Comparison of ENCODE assay signal across 14 cellular contexts in the genomic region with DNA sequence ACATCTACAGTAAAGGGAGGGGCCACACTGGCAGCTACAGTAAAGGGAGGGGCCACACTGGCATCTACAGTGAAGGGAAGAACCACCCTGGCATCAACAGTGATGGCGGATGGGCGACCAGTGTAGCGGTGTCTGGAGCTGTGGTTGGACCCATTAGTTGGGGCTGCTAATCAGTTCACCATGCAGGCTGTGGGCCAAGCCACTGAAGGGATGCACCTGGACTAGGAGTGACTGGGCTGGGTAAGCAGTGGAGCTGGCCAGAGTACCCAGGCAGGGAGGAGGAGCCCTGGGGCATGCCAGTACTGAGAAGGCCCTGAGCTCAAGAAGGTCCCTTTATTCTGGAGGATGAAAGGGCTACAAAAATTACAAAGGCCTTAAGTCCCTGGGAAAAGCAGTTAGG. TPM values are rescaled to one million over a fixed set of nuclear protein-coding genes. Genes with fewer than 3 reads are reported as not detected.
DNase-seq lines count a peak whose midpoint lies in the region; ATAC-seq and TF ChIP-seq lines count a peak whose summit lies in the region.
"Not testable (repeated sequence)": the region's sequence is repeated elsewhere in the genome, so short reads cannot be mapped to it uniquely, and the experiment has no call there.
"Had no signal": no experiment of that assay in that cellular context is flagged by ENCODE, and none has a peak within 500 bp of the region (broad histone marks: within the 10 kb centered on the region; RNA-seq: fewer than 3 reads in every experiment).

No MANE protein-coding gene starts in this region.

- intact Hi-C loops in Panc1 (cut with micrococcal nuclease; ENCODE audit: unreplicated experiment); dendritic cell treated with granulocyte-macrophage colony-stimulating factor and Interleukin-4, amounts not matched to agents 40 ng/mL and 50 ng/mL, for 4 days (cut with micrococcal nuclease); naive thymus-derived CD4-positive, alpha-beta T cell (cut with micrococcal nuclease); spleen (cut with DNase I; ENCODE audit: low total_unique reads): not testable (repeated sequence)

- H3K36me3 ChIP-seq in Panc1 (ENCODE audit: control insufficient read depth, insufficient read depth, low read length): not testable (repeated sequence)
- H3K36me3 ChIP-seq in WERI-Rb-1 (peaks cover 24% of the 10 kb centered on the region), spleen (peaks cover 0 to 69% (median 19%) of the 10 kb centered on the region in 6 donors)
- H3K36me3 ChIP-seq in naive thymus-derived CD4-positive, alpha-beta T cell (ENCODE audit: control insufficient read depth in 2 of 3, insufficient read depth in 3 of 3, low read length in 3 of 3): peaks cover 0 to 25% (median 6%) of the 10 kb centered on the region in 3 experiments

- not testable (repeated sequence) for H3K27me3 ChIP-seq in Panc1 (ENCODE audit: control insufficient read depth, insufficient read depth, low read length); WERI-Rb-1 (ENCODE audit: insufficient read depth, low read depth, severe bottlenecking); naive thymus-derived CD4-positive, alpha-beta T cell (ENCODE audit: control insufficient read depth in 2 of 2, insufficient read depth in 2 of 2, low read length in 2 of 2); spleen (replicated peaks in 1 of 7)

- H3K9me3 ChIP-seq in Panc1 (ENCODE audit: control insufficient read depth, insufficient read depth, low read depth, low read length); WERI-Rb-1 (ENCODE audit: severe bottlenecking); naive thymus-derived CD4-positive, alpha-beta T cell (ENCODE audit: control insufficient read depth in 2 of 3, low read length in 3 of 3); spleen: not testable (repeated sequence)

- not testable (repeated sequence) for TF ChIP-seq POLR2A in spleen (IDR thresholded peaks at IDR 0.05)

- H3K27ac Mint-ChIP-seq in dendritic cell treated with granulocyte-macrophage colony-stimulating factor and Interleukin-4, amounts not matched to agents 40 ng/mL and 50 ng/mL, for 4 days: peak overlapping the region; percentile 50
- peak overlapping the region; percentile 48 for H3K27ac Mint-ChIP-seq in glutamatergic neuron (ENCODE audit: unreplicated experiment)
- H3K27ac Mint-ChIP-seq in naive thymus-derived CD4-positive, alpha-beta T cell: peak overlapping the region in 2 of 9 donors; percentile 59 to 65

- in situ Hi-C loops in Panc1 (cut with HindIII; ENCODE audit: low pct_unique_long_range_greater_than_20kb, low sequenced_read_pairs): not testable (repeated sequence)

- not testable (repeated sequence) for H3K4me3 Mint-ChIP-seq in dendritic cell treated with granulocyte-macrophage colony-stimulating factor and Interleukin-4, amounts not matched to agents 40 ng/mL and 50 ng/mL, for 4 days; glutamatergic neuron (ENCODE audit: unreplicated experiment); naive thymus-derived CD4-positive, alpha-beta T cell

- 85 to 96% (median 89%) methylated on average over 3 of the region's 3 CpGs for WGBS in spleen, 5 donors

- H3K27ac ChIP-seq in Panc1 (ENCODE audit: low read length); naive thymus-derived CD4-positive, alpha-beta T cell (ENCODE audit: low read depth, low read length); spleen: not testable (repeated sequence)
- peak overlapping the region; percentile 80 for H3K27ac ChIP-seq in WERI-Rb-1

- peaks cover 14% of the 10 kb centered on the region for H3K9me3 Mint-ChIP-seq in dendritic cell treated with granulocyte-macrophage colony-stimulating factor and Interleukin-4, amounts not matched to agents 40 ng/mL and 50 ng/mL, for 4 days
- H3K9me3 Mint-ChIP-seq in glutamatergic neuron (ENCODE audit: unreplicated experiment); naive thymus-derived CD4-positive, alpha-beta T cell: not testable (repeated sequence)

- not testable (repeated sequence) for TF ChIP-seq CTCF in Panc1 (IDR thresholded peaks at IDR 0.05); WERI-Rb-1 (IDR thresholded peaks at IDR 0.05; ENCODE audit: low read depth, low read length); glutamatergic neuron (IDR thresholded peaks at IDR 0.05; ENCODE audit: partially characterized antibody, unreplicated experiment); spleen (IDR thresholded peaks at IDR 0.05 in 8 of 11, conservative IDR thresholded peaks at IDR 0.05 in 3 of 11)

- H3K4me3 ChIP-seq in Panc1 (ENCODE audit: low read depth in 2 of 2, low read length in 2 of 2); WERI-Rb-1 (ENCODE audit: low read depth, low read length); naive thymus-derived CD4-positive, alpha-beta T cell (ENCODE audit: low read length); spleen: not testable (repeated sequence)

- not testable (repeated sequence) for H3K27me3 Mint-ChIP-seq in dendritic cell treated with granulocyte-macrophage colony-stimulating factor and Interleukin-4, amounts not matched to agents 40 ng/mL and 50 ng/mL, for 4 days; glutamatergic neuron (ENCODE audit: unreplicated experiment); naive thymus-derived CD4-positive, alpha-beta T cell

- peaks cover 33% of the 10 kb centered on the region for H3K4me1 Mint-ChIP-seq in dendritic cell treated with granulocyte-macrophage colony-stimulating factor and Interleukin-4, amounts not matched to agents 40 ng/mL and 50 ng/mL, for 4 days (ENCODE audit: low read depth)
- H3K4me1 Mint-ChIP-seq in glutamatergic neuron (ENCODE audit: low read depth, unreplicated experiment): not testable (repeated sequence)
- H3K4me1 Mint-ChIP-seq in naive thymus-derived CD4-positive, alpha-beta T cell: peaks cover 4 to 10% (median 7%) of the 10 kb centered on the region in 7 donors

- CTCF ChIA-PET in Panc1 (lab: Charles Lee); naive thymus-derived CD4-positive, alpha-beta T cell (lab: Charles Lee): not testable (repeated sequence)

- not testable (repeated sequence) for BruUV-seq in Panc1 (replicated peaks; lab: Mats Ljungman, UMichigan)

- H3K36me3 Mint-ChIP-seq in dendritic cell treated with granulocyte-macrophage colony-stimulating factor and Interleukin-4, amounts not matched to agents 40 ng/mL and 50 ng/mL, for 4 days (ENCODE audit: low read depth): peaks cover 78% of the 10 kb centered on the region
- H3K36me3 Mint-ChIP-seq in glutamatergic neuron (ENCODE audit: unreplicated experiment): peaks cover 10% of the 10 kb centered on the region
- peaks cover 4 to 35% (median 13%) of the 10 kb centered on the region in 5 donors for H3K36me3 Mint-ChIP-seq in naive thymus-derived CD4-positive, alpha-beta T cell

- H3K4me1 ChIP-seq in Panc1 (ENCODE audit: control insufficient read depth, insufficient read depth, low read length); naive thymus-derived CD4-positive, alpha-beta T cell (ENCODE audit: control insufficient read depth in 2 of 2, insufficient read depth in 2 of 2, low read length in 2 of 2): not testable (repeated sequence)
- H3K4me1 ChIP-seq in spleen: peaks cover 4 to 30% (median 15%) of the 10 kb centered on the region in 6 donors

- ATAC-seq in Panc1: peak; percentile 39; the same call in 1 of the 2 replicates
- peak; percentile 12 for ATAC-seq in naive thymus-derived CD4-positive, alpha-beta T cell

- peak; percentile 12 for DNase-seq in GF-D8 (lab: John Stamatoyannopoulos, UW)
- not testable (repeated sequence) for DNase-seq in Panc1 (ENCODE audit: low read depth, low spot score); WERI-Rb-1; glutamatergic neuron; naive thymus-derived CD4-positive, alpha-beta T cell
- DNase-seq in spleen: peak; percentile 62

- POLR2A ChIA-PET in Panc1 (lab: Charles Lee); naive thymus-derived CD4-positive, alpha-beta T cell (lab: Charles Lee): not testable (repeated sequence)

RNA-seq across cellular contexts. Expression of a gene that starts 37.0 kb away (rescaled TPM):
- total RNA-seq in Panc1 (2021; ENCODE audit: unreplicated experiment): 0.18 TPM
- not detected for polyA plus RNA-seq in Panc1 (2012; ENCODE audit: insufficient read length)
- not detected for total RNA-seq in glutamatergic neuron (ENCODE audit: unreplicated experiment)
- total RNA-seq in naive thymus-derived CD4-positive, alpha-beta T cell: not detected
- polyA plus RNA-seq in naive thymus-derived CD4-positive, alpha-beta T cell: under 1 TPM; 0.09 to 0.10 TPM
- total RNA-seq in spleen: under 1 TPM in 1 of 7 donors, not detected in 6; 0.14 TPM
- polyA plus RNA-seq in spleen: under 1 TPM; 0.03 to 0.13 (median 0.04) TPM
- total RNA-seq: A172; CD4-positive, CD25-positive, alpha-beta regulatory T cell; CD8-positive, alpha-beta T cell; GM23338; H4; H9 had no signal
- polyA plus RNA-seq: BJ, GM23338 had no signal
